ENCODE assay signal across 8 cellular contexts in genomic region chr5:141960449-141961323, GRCh38.
DNase-seq lines count a peak whose midpoint lies in the region; ATAC-seq and TF ChIP-seq lines count a peak whose summit lies in the region.

No MANE protein-coding gene starts in this region.

- no peak overlapping the region for H3K4me3 Mint-ChIP-seq in nephron

- no peak for TF ChIP-seq POLR2A in erythroblast (IDR thresholded peaks at IDR 0.05; ENCODE audit: low read length)

- DNase-seq in DMS79 (lab: John Stamatoyannopoulos, UW) (peak; percentile 31), HuH-7 (ENCODE audit: low spot score) (peak; percentile 79), OCI-M1 (lab: John Stamatoyannopoulos, UW) (peak; percentile 95), erythroblast (lab: John Stamatoyannopoulos, UW) (peak; percentile 85 to 92)
- peak; percentile 95 for DNase-seq in activated CD8-positive, alpha-beta memory T cell treated with anti-CD3 and anti-CD28 coated beads, Interleukin-2, amount 50 U/mL, for 48 hours
- DNase-seq in stimulated activated naive CD8-positive, alpha-beta T cell treated with anti-CD3 and anti-CD28 coated beads, Interleukin-15, Interleukin-2, amounts not matched to agents 100 U/mL and 50 U/mL, for 24 hours: peak; percentile 92

- peaks cover 21% of the 10 kb centered on the region for H3K4me1 Mint-ChIP-seq in nephron

- H3K9me3 Mint-ChIP-seq in nephron: no peaks in the 10 kb centered on the region

- peak; percentile 97 for ATAC-seq in GM21529 (IDR thresholded peaks at IDR 0.05; ENCODE audit: unreplicated experiment)
- peak; percentile 85 for ATAC-seq in stimulated activated naive CD8-positive, alpha-beta T cell treated with anti-CD3 and anti-CD28 coated beads, Interleukin-15, Interleukin-2, amounts not matched to agents 100 U/mL and 50 U/mL, for 24 hours

- peak overlapping the region in 2 of 3 experiments; percentile 12 to 33 for H3K27ac Mint-ChIP-seq in nephron

- H3K27me3 Mint-ChIP-seq in nephron (ENCODE audit: low read depth): peaks cover 5% of the 10 kb centered on the region

- no peaks in the 10 kb centered on the region for H3K36me3 Mint-ChIP-seq in nephron (ENCODE audit: low read depth)

- peak; percentile 72 to 86 (median 85) for TF ChIP-seq CTCF in nephron (IDR thresholded peaks at IDR 0.05; ENCODE audit: unreplicated experiment in 3 of 3)

Comparison
In these comparisons a context has a peak if more than half of its experiments do, and no peak if none do; other contexts are left out.
1. Peak in every context shown above with its lines: DNase-seq and ATAC-seq.
2. DNase-seq: peak in every context shown above with its lines; median percentile 95 in OCI-M1; 95 in activated CD8-positive, alpha-beta memory T cell treated with anti-CD3 and anti-CD28 coated beads, Interleukin-2, amount 50 U/mL, for 48 hours; 92 in stimulated activated naive CD8-positive, alpha-beta T cell treated with anti-CD3 and anti-CD28 coated beads, Interleukin-15, Interleukin-2, amounts not matched to agents 100 U/mL and 50 U/mL, for 24 hours; 88 in erythroblast; 79 in HuH-7; 31 in DMS79.